8 cellular contexts compared by ENCODE assay signal in the genomic region with DNA sequence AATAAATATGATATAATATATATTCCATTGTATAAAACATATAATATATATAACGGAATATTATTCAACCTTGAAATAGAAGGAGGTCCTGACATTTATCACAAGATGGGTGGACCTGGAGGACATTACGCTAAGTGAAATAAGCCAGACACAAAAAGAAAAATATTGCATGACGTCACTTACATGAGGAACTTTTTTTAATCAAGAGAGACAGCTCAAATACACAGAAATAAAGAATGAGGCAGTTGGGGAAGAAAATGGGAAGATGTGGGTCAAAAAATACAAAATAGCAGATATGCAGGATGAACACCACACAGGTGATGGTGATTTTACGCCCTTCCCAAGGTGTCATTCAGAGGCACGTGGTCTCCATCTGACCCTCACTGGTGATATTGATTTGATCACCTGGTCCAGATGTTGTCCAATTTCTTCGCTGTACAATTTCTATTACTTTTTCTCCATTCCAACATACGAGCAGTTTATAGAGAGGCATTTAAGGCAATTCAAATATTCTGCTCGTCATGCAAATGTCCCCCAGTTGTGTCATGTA. TPM values are rescaled to one million over a fixed set of nuclear protein-coding genes. Genes with fewer than 3 reads are reported as not detected.
A peak's percentile ranks its signal among the peaks of the same experiment; 100 is the strongest.
DNase-seq lines count a peak whose midpoint lies in the region; ATAC-seq, FAIRE-seq and TF ChIP-seq lines count a peak whose summit lies in the region.

No MANE protein-coding gene starts in this region.

- TF ChIP-seq POLR2A in GM12891 (IDR thresholded peaks at IDR 0.05; ENCODE audit: low read depth, low read length): peak; percentile 52; the same call in 1 of the 2 replicates

- no peak for DNase-seq in GM12891 (ENCODE audit: insufficient read length, low spot score)
- no peak for DNase-seq in activated naive CD4-positive, alpha-beta T cell treated with anti-CD3 and anti-CD28 coated beads, Interleukin-2, amount 50 U/mL, for 72 hours (ENCODE audit: low spot score in 2 of 2)
- no peak for DNase-seq in stimulated activated CD4-positive, alpha-beta T cell treated with anti-CD3 and anti-CD28 coated beads, Interleukin-4, amount 100 ng/mL, for 1 hour
- DNase-seq in NCI-H82 (lab: John Stamatoyannopoulos, UW): no peak

- no peaks in the 10 kb centered on the region for H3K9me3 ChIP-seq in iPS-15b (ENCODE audit: control insufficient read depth, insufficient read depth, low read length)
- H3K9me3 ChIP-seq in stomach smooth muscle (ENCODE audit: control insufficient read depth in 2 of 2, low read length in 2 of 2): peaks cover 0 to under 1% of the 10 kb centered on the region in 2 donors

- H3K4me1 ChIP-seq in iPS-15b (ENCODE audit: control insufficient read depth, insufficient read depth, low read length) (no peaks in the 10 kb centered on the region), stomach smooth muscle (ENCODE audit: control insufficient read depth, insufficient read depth, low read length) (peaks cover 9% of the 10 kb centered on the region)

- no peak for FAIRE-seq in GM12891 (lab: Jason Lieb, UNC)

- peak overlapping the region; percentile 96 for H3K4me3 ChIP-seq in iPS-15b (ENCODE audit: low read depth, low read length)
- H3K4me3 ChIP-seq in stomach smooth muscle (ENCODE audit: low read length in 2 of 2): peak overlapping the region; percentile 97 to 99

- peaks cover 10 to 35% of the 10 kb centered on the region in 2 donors for H3K36me3 Mint-ChIP-seq in activated naive CD4-positive, alpha-beta T cell treated with anti-CD3 and anti-CD28 coated beads, Interleukin-2, amount 50 U/mL, for 72 hours

- H3K36me3 ChIP-seq in iPS-15b (ENCODE audit: control insufficient read depth, insufficient read depth, low read length) (no peaks in the 10 kb centered on the region), stomach smooth muscle (ENCODE audit: control insufficient read depth in 2 of 2, insufficient read depth in 2 of 2, low read length in 2 of 2) (no peaks in the 10 kb centered on the region)

- H3K9me3 Mint-ChIP-seq in activated naive CD4-positive, alpha-beta T cell treated with anti-CD3 and anti-CD28 coated beads, Interleukin-2, amount 50 U/mL, for 72 hours: peaks cover 3 to 6% of the 10 kb centered on the region in 2 donors

- H3K27ac Mint-ChIP-seq in activated naive CD4-positive, alpha-beta T cell treated with anti-CD3 and anti-CD28 coated beads, Interleukin-2, amount 50 U/mL, for 72 hours: peak overlapping the region; percentile 95

- H3K9ac ChIP-seq in iPS-15b (ENCODE audit: low read depth, low read length) (peak overlapping the region; percentile 88), stomach smooth muscle (ENCODE audit: low read length in 2 of 2) (peak overlapping the region; percentile 97 to 98)

- no peaks in the 10 kb centered on the region for H3K27me3 ChIP-seq in iPS-15b (ENCODE audit: control insufficient read depth, insufficient read depth, low read length)
- no peaks in the 10 kb centered on the region for H3K27me3 ChIP-seq in stomach smooth muscle (ENCODE audit: control insufficient read depth in 1 of 2, insufficient read depth in 2 of 2, low read length in 2 of 2)

- H3K27ac ChIP-seq in stomach smooth muscle (ENCODE audit: low read length): no peak overlapping the region

- ATAC-seq in HG03135 (IDR thresholded peaks at IDR 0.05; ENCODE audit: unreplicated experiment) (peak; percentile 8), GM18873 (IDR thresholded peaks at IDR 0.05; ENCODE audit: low FRiP score, unreplicated experiment) (no peak)
- ATAC-seq in activated naive CD4-positive, alpha-beta T cell treated with anti-CD3 and anti-CD28 coated beads, Interleukin-2, amount 50 U/mL, for 72 hours: peak in 1 of 2 donors; percentile 15

TF ChIP-seq in GM12891, 5 proteins besides CTCF, POLR2A, EP300 and RAD21:
- TF ChIP-seq POU2F2 (IDR thresholded peaks at IDR 0.05; ENCODE audit: low read depth, low read length) (no peak), POLR2AphosphoS5 (IDR thresholded peaks at IDR 0.05; ENCODE audit: low read depth, low read length) (peak; percentile 55)
TF ChIP-seq in GM12891: peak in this region for 1.

RNA-seq across cellular contexts. Expression of a gene that starts 0.5 kb away (rescaled TPM):
- polyA plus RNA-seq in GM12891 (2012; ENCODE audit: low read depth, missing spikeins): 30.6 TPM
- 10 to 100 TPM; 45.7 to 50.4 TPM for total RNA-seq in activated naive CD4-positive, alpha-beta T cell treated with anti-CD3 and anti-CD28 coated beads, Interleukin-2, amount 50 U/mL, for 72 hours

RNA-seq across cellular contexts. Expression of a gene that starts 12.9 kb away (rescaled TPM):
- polyA plus RNA-seq in GM12891 (2012; ENCODE audit: low read depth, missing spikeins): not detected
- total RNA-seq in activated naive CD4-positive, alpha-beta T cell treated with anti-CD3 and anti-CD28 coated beads, Interleukin-2, amount 50 U/mL, for 72 hours: not detected

RNA-seq across cellular contexts. Expression of a gene that starts 24.1 kb away (rescaled TPM):
- not detected for polyA plus RNA-seq in GM12891 (2012; ENCODE audit: low read depth, missing spikeins)
- not detected for total RNA-seq in activated naive CD4-positive, alpha-beta T cell treated with anti-CD3 and anti-CD28 coated beads, Interleukin-2, amount 50 U/mL, for 72 hours

RNA-seq across cellular contexts. Expression of a gene that starts 32.4 kb away (rescaled TPM):
- polyA plus RNA-seq in GM12891 (2012; ENCODE audit: low read depth, missing spikeins): not detected
- total RNA-seq in activated naive CD4-positive, alpha-beta T cell treated with anti-CD3 and anti-CD28 coated beads, Interleukin-2, amount 50 U/mL, for 72 hours: not detected

RNA-seq across cellular contexts. Expression of a gene that starts 39.1 kb away (rescaled TPM):
- not detected for polyA plus RNA-seq in GM12891 (2012; ENCODE audit: low read depth, missing spikeins)
- under 1 TPM; 0.08 to 0.57 TPM for total RNA-seq in activated naive CD4-positive, alpha-beta T cell treated with anti-CD3 and anti-CD28 coated beads, Interleukin-2, amount 50 U/mL, for 72 hours
